26 cellular contexts compared by ENCODE assay signal in the genomic region with DNA sequence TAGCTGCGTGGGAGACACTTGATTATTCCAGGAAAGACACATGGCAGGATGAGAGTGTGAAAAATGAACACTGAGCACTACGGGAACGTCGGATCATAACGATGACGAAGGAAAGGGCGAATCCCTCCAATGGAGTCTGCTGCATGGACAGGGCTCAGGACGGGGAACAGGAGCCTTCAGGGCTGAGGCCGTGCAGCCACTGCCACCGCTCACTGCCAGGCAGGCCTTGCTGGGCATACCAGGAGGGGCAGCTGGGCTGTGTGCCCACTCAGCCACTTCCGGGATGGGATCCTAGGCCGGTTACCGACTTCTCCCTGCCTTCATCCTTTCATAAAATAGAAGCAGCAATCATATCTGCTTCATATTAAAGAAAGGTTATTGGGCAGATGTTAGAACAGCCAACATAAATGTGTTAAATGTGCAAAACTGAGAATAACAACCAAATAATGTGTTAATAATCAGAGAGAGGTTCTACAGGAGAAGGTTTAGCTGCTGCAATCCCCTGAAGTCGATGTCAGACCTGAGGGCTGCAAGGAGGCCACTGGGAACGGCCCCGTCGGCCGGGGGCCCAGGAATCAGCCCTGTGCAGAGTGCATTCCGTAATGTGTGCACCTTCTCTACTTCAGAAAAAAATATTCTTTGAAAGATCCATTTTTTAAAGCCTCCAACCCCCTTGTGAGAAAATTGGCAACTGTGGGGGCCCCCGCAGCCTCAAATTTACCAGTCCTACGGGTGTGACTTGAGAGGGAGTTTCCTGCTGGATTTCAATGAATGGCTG.
"Had no signal": no experiment of that assay in that cellular context is flagged by ENCODE, and none has a peak within 500 bp of the region (broad histone marks: within the 10 kb centered on the region; RNA-seq: fewer than 3 reads in every experiment).

No MANE protein-coding gene starts in this region.

- H3K4me3 ChIP-seq: heart left ventricle, left ventricle myocardium inferior, neural progenitor cell, pancreas, right atrium auricular region, right lobe of liver, smooth muscle cell, stomach, testis, thyroid gland, transverse colon, upper lobe of left lung, vagina had no signal

- H3K27ac ChIP-seq: heart left ventricle, left ventricle myocardium inferior, neural progenitor cell, pancreas, right atrium auricular region, right lobe of liver, stomach, testis, thyroid gland, transverse colon, upper lobe of left lung, vagina had no signal

- H3K36me3 Mint-ChIP-seq: immature natural killer cell, natural killer cell, neural progenitor cell had no signal

- H3K4me1 ChIP-seq: heart left ventricle, left ventricle myocardium inferior, neural progenitor cell, pancreas, right atrium auricular region, right lobe of liver, stomach, testis, thyroid gland, transverse colon, upper lobe of left lung had no signal

- ATAC-seq: heart left ventricle, left colon, natural killer cell, pancreas, right lobe of liver had no signal

- H3K9me3 Mint-ChIP-seq: immature natural killer cell, memory B cell, natural killer cell, nephron progenitor cell, neural progenitor cell had no signal

- H3K9me3 ChIP-seq: heart left ventricle, left ventricle myocardium inferior, pancreas, right atrium auricular region, right lobe of liver, stomach, testis, thyroid gland, transverse colon, upper lobe of left lung, vagina had no signal

- H3K4me2 ChIP-seq: neural progenitor cell, smooth muscle cell had no signal

- H3K4me3 Mint-ChIP-seq: immature natural killer cell, memory B cell, natural killer cell, nephron progenitor cell, neural progenitor cell had no signal

- H3K4me1 Mint-ChIP-seq: natural killer cell had no signal

- H3K27ac Mint-ChIP-seq: immature natural killer cell, memory B cell, natural killer cell, nephron progenitor cell, neural progenitor cell, progenitor cell of endocrine pancreas had no signal

- H2AFZ ChIP-seq: neural progenitor cell had no signal

- H3K9ac ChIP-seq: neural progenitor cell had no signal

- H3K36me3 ChIP-seq: heart left ventricle, left ventricle myocardium inferior, neural progenitor cell, pancreas, right atrium auricular region, right lobe of liver, stomach, thyroid gland, transverse colon, upper lobe of left lung, vagina had no signal

- H3K27me3 ChIP-seq: neural progenitor cell, pancreas, right atrium auricular region, right lobe of liver, testis, thyroid gland, transverse colon, upper lobe of left lung, vagina had no signal

- DNase-seq: heart left ventricle; hypothalamus; immature natural killer cell; kidney; left colon; left ventricle myocardium inferior; natural killer cell; nephron progenitor cell; pancreas; right lobe of liver; stimulated activated CD4-positive, alpha-beta T cell treated with anti-CD3 and anti-CD28 coated beads, Interleukin-1b, Interleukin-23, amount 100 ng/mL, for 48 hours; stimulated activated CD4-positive, alpha-beta T cell treated with anti-CD3 and anti-CD28 coated beads, Interleukin-2, amount 100 ng/mL, for 48 hours; stimulated activated CD4-positive, alpha-beta T cell treated with anti-CD3 and anti-CD28 coated beads, Interleukin-4, amount 100 ng/mL, for 4 hours; stimulated activated CD8-positive, alpha-beta memory T cell treated with anti-CD3 and anti-CD28 coated beads, Interleukin-4, amount 100 ng/mL, for 48 hours; stimulated activated naive CD8-positive, alpha-beta T cell treated with anti-CD3 and anti-CD28 coated beads, Interleukin-15, Interleukin-2, amounts not matched to agents 100 U/mL and 50 U/mL, for 24 hours; stomach; testis; thyroid gland; transverse colon; upper lobe of left lung had no signal
